31 cellular contexts compared by ENCODE assay signal in the genomic region with DNA sequence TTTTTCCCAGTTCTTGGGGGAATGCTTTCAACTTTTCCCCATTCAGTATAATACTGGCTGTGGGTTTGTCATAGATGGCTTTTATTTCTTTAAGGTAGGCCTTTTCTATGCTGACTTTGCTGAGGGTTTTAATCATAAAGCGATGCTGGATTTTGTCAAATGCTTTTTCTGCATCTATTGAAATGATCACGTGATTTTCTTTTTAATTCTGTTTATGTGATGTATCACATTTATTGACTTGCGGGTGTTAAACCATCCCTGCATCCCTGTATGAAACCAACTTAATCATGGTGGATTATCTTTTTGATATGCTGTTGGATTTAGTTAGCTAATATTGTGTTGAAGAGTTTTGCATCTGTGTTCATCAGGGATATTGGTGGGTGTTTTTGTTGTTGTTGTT.
DNase-seq lines count a peak whose midpoint lies in the region; ATAC-seq, FAIRE-seq and TF ChIP-seq lines count a peak whose summit lies in the region.
"Had no signal": no experiment of that assay in that cellular context is flagged by ENCODE, and none has a peak within 500 bp of the region (broad histone marks: within the 10 kb centered on the region; RNA-seq: fewer than 3 reads in every experiment).

No MANE protein-coding gene starts in this region.

- H2AFZ ChIP-seq in HepG2 (ENCODE audit: low read length) (no peak overlapping the region), K562 (ENCODE audit: low read depth, low read length) (no peak overlapping the region)

- H4K20me1 ChIP-seq in HepG2 (ENCODE audit: insufficient read depth, low read length) (no peaks in the 10 kb centered on the region), K562 (replicated peaks; ENCODE audit: control insufficient read depth, insufficient read depth, low read length) (no peaks in the 10 kb centered on the region; the same call in 1 of the 2 replicates)

- H3K4me3 ChIP-seq in HepG2 (replicated peaks in 1 of 3; ENCODE audit: insufficient read depth in 1 of 3, low read depth in 2 of 3, low read length in 3 of 3) = no peak overlapping the region
- H3K4me3 ChIP-seq in right lobe of liver = no peak overlapping the region
- H3K4me3 ChIP-seq in K562 = no peak overlapping the region
- H3K4me3 ChIP-seq: A549; BLaER1; BLaER1 treated with 17β-estradiol and CSF1 and Interleukin-3, amounts not matched to agents 10 nM and 100 nM had no signal

- peaks cover 8% of the 10 kb centered on the region; the same call in 1 of the 2 replicates for H3K9me3 ChIP-seq in HepG2 (ENCODE audit: low read length)
- H3K9me3 ChIP-seq in right lobe of liver = no peaks in the 10 kb centered on the region
- H3K9me3 ChIP-seq in K562 (replicated peaks; ENCODE audit: control insufficient read depth, insufficient read depth, low read depth, low read length) = no peaks in the 10 kb centered on the region
- H3K9me3 ChIP-seq: BE2C had no signal

- H3K27ac ChIP-seq in HepG2 (ENCODE audit: extremely low read length, insufficient read depth, low read length) (no peak overlapping the region), right lobe of liver (no peak overlapping the region), K562 (ENCODE audit: extremely low read depth, low read depth, low read length) (no peak overlapping the region)
- H3K27ac ChIP-seq: 22Rv1; A549; BLaER1; BLaER1 treated with 17β-estradiol and CSF1 and Interleukin-3, amounts not matched to agents 10 nM and 100 nM; C4-2B had no signal

- TF ChIP-seq RAD21 in HepG2 (CRISPR knock-in tag; IDR thresholded peaks at IDR 0.05) = no peak
- TF ChIP-seq RAD21 in K562 (CRISPR knock-in tag; conservative IDR thresholded peaks at IDR 0.05 in 1 of 2, IDR thresholded peaks at IDR 0.05 in 1 of 2) = no peak

- no peak for FAIRE-seq in HepG2 (lab: Jason Lieb, UNC)
- no peak for FAIRE-seq in K562 (lab: Jason Lieb, UNC)
- FAIRE-seq: A204.1, A549, D721Med had no signal

- BruUV-seq in HepG2 (replicated peaks; lab: Mats Ljungman, UMichigan) (no TSS peak), K562 (replicated peaks; lab: Mats Ljungman, UMichigan) (no TSS peak)

- TF ChIP-seq CTCF in HepG2 (CRISPR knock-in tag; IDR thresholded peaks at IDR 0.05) (no peak), right lobe of liver (IDR thresholded peaks at IDR 0.05) (no peak), K562 (IDR thresholded peaks at IDR 0.05 in 2 of 3, conservative IDR thresholded peaks at IDR 0.05 in 1 of 3; ENCODE audit: insufficient read depth in 2 of 3, low read depth in 1 of 3, low read length in 3 of 3) (no peak)

- H3K4me1 ChIP-seq in HepG2 (ENCODE audit: insufficient read depth, low read length) (no peaks in the 10 kb centered on the region), right lobe of liver (no peaks in the 10 kb centered on the region), K562 (replicated peaks in 1 of 2; ENCODE audit: control insufficient read depth in 2 of 2, insufficient read depth in 2 of 2, low read length in 2 of 2) (no peaks in the 10 kb centered on the region)
- H3K4me1 ChIP-seq: A549; BE2C; BLaER1; BLaER1 treated with 17β-estradiol and CSF1 and Interleukin-3, amounts not matched to agents 10 nM and 100 nM had no signal

- TF ChIP-seq POLR2A in HepG2 (IDR thresholded peaks at IDR 0.05; ENCODE audit: insufficient read depth in 1 of 2, low read depth in 2 of 2, low read length in 2 of 2) (no peak), right lobe of liver (IDR thresholded peaks at IDR 0.05) (no peak), K562 (conservative IDR thresholded peaks at IDR 0.05) (no peak)

- no peaks in the 10 kb centered on the region for H3K9me1 ChIP-seq in K562 (ENCODE audit: control insufficient read depth, insufficient read depth, low read length)

- in situ Hi-C loops in HepG2 (cut with HindIII; ENCODE audit: extremely low pct_ligation_motif_present, low pct_unique_long_range_greater_than_20kb) (no loop called here), K562 (cut with MboI) (no loop called here)

- TF ChIP-seq EP300 in HepG2 (IDR thresholded peaks at IDR 0.05; ENCODE audit: low read depth in 2 of 2, low read length in 2 of 2) = no peak
- TF ChIP-seq EP300 in HepG2 (CRISPR knock-in tag; IDR thresholded peaks at IDR 0.05; ENCODE audit: borderline replicate concordance) = no peak
- TF ChIP-seq EP300 in K562 (IDR thresholded peaks at IDR 0.05; ENCODE audit: low read length) = no peak

- WGBS in HepG2 (ENCODE audit: low lambda C conversion rate) = 72% methylated on average over 3 of the region's 3 CpGs
- WGBS in right lobe of liver (ENCODE audit: insufficient coverage, low coverage, low lambda C conversion rate, missing lambda C conversion rate) = 73% methylated on average over 3 of the region's 3 CpGs
- WGBS in K562 (ENCODE audit: insufficient coverage, low coverage, missing lambda C conversion rate) = 0% methylated on average over 3 of the region's 3 CpGs

- H3K9ac ChIP-seq in HepG2 (ENCODE audit: insufficient read depth, low read depth, low read length) = no peak overlapping the region
- no peak overlapping the region for H3K9ac ChIP-seq in K562 (ENCODE audit: insufficient read depth in 1 of 2, low read depth in 2 of 2, low read length in 2 of 2)
- H3K9ac ChIP-seq: BLaER1; BLaER1 treated with 17β-estradiol and CSF1 and Interleukin-3, amounts not matched to agents 10 nM and 100 nM had no signal

- ATAC-seq in HepG2 (no peak), right lobe of liver (no peak), K562 (no peak)
- ATAC-seq: A549; CD8-positive, alpha-beta T cell had no signal

- CTCF ChIA-PET in HepG2 (lab: Yijun Ruan, JAX; ENCODE audit: low intra/inter-chr PET ratio, low total read pairs) = no interaction called here
- CTCF ChIA-PET in K562 (lab: Yijun Ruan, JAX; ENCODE audit: low intra/inter-chr PET ratio) = no interaction called here

- H3K27me3 ChIP-seq in HepG2 (ENCODE audit: control insufficient read depth in 1 of 2, insufficient read depth in 2 of 2, low read length in 2 of 2) (no peaks in the 10 kb centered on the region), right lobe of liver (no peaks in the 10 kb centered on the region), K562 (ENCODE audit: control insufficient read depth in 2 of 2, insufficient read depth in 2 of 2, low read length in 2 of 2) (peaks cover 14 to 24% of the 10 kb centered on the region in 2 experiments)

- H3K36me3 ChIP-seq in HepG2 (replicated peaks in 1 of 2; ENCODE audit: control insufficient read depth in 1 of 2, insufficient read depth in 2 of 2, low read length in 2 of 2) (no peaks in the 10 kb centered on the region), right lobe of liver (no peaks in the 10 kb centered on the region), K562 (ENCODE audit: control insufficient read depth, insufficient read depth, low read length) (no peaks in the 10 kb centered on the region)
- H3K36me3 ChIP-seq: BE2C; BLaER1; BLaER1 treated with 17β-estradiol and CSF1 and Interleukin-3, amounts not matched to agents 10 nM and 100 nM had no signal

- no peak overlapping the region for H3K4me2 ChIP-seq in HepG2 (ENCODE audit: low read depth, low read length)
- no peak overlapping the region for H3K4me2 ChIP-seq in K562 (ENCODE audit: insufficient read depth, low read length)
- H3K4me2 ChIP-seq: A549; BLaER1; BLaER1 treated with 17β-estradiol and CSF1 and Interleukin-3, amounts not matched to agents 10 nM and 100 nM had no signal

- H3K79me2 ChIP-seq in HepG2 (ENCODE audit: insufficient read depth, low read length) (no peaks in the 10 kb centered on the region), K562 (ENCODE audit: control insufficient read depth, insufficient read depth, low read length) (no peaks in the 10 kb centered on the region)

- DNase-seq in HepG2 (ENCODE audit: low spot score) = no peak
- DNase-seq in right lobe of liver = no peak
- no peak for DNase-seq in K562 (ENCODE audit: extremely low read depth in 1 of 4, low spot score in 3 of 4)
- no peak for DNase-seq in T-helper 2 cell
- DNase-seq: 8988T; ACHN; AML-193; BE2C; C1 segment of cervical spinal cord; Caco-2; Calu3; CD4-positive, alpha-beta memory T cell; CD4-positive, alpha-beta T cell; CD4-positive, CD25-positive, alpha-beta regulatory T cell; CD8-positive, alpha-beta memory T cell; CD8-positive, alpha-beta T cell; COR-L47; DMS 273 treated with DMSO at 0.1 percent for 48 hours; DMS153; DMS53; DMS79; DMS79 treated with DMSO at 0.1 percent for 48 hours; DND-41; EL had no signal

- intact Hi-C loops in HepG2 (cut with micrococcal nuclease; ENCODE audit: unreplicated experiment) = no loop called here
- intact Hi-C loops in right lobe of liver (cut with DNase I) = no loop called here
- intact Hi-C loops in K562 (cut with micrococcal nuclease) = no loop called here

- POLR2A ChIA-PET in HepG2 (lab: Yijun Ruan, JAX) = no interaction called here
- POLR2A ChIA-PET in K562 (lab: Yijun Ruan, JAX) = no interaction called here

TF ChIP-seq in HepG2, 621 proteins besides CTCF, POLR2A, EP300 and RAD21 (continues in another document):
- TF ChIP-seq SOX13 (IDR thresholded peaks at IDR 0.05) = no peak
- no peak for TF ChIP-seq SOX13 (CRISPR knock-in tag; conservative IDR thresholded peaks at IDR 0.05 in 1 of 2, IDR thresholded peaks at IDR 0.05 in 1 of 2)
- no peak for TF ChIP-seq ZNF180 (CRISPR knock-in tag; IDR thresholded peaks at IDR 0.05; ENCODE audit: borderline replicate concordance, low read depth)
- peak; percentile 56; the same call in 1 of the 2 replicates for TF ChIP-seq RAD51 (IDR thresholded peaks at IDR 0.05; ENCODE audit: borderline replicate concordance)

TF ChIP-seq in K562, 482 proteins besides CTCF, POLR2A, EP300 and RAD21 (continues in another document):
- TF ChIP-seq TOE1 (IDR thresholded peaks at IDR 0.05; ENCODE audit: borderline replicate concordance) (0 out of 2 replicates have a peak, but pooled peaks have one; percentile 16), TOE1 (CRISPR knock-in tag; IDR thresholded peaks at IDR 0.05; ENCODE audit: borderline replicate concordance, low read depth) (no peak)
- TF ChIP-seq, protein P1, sequence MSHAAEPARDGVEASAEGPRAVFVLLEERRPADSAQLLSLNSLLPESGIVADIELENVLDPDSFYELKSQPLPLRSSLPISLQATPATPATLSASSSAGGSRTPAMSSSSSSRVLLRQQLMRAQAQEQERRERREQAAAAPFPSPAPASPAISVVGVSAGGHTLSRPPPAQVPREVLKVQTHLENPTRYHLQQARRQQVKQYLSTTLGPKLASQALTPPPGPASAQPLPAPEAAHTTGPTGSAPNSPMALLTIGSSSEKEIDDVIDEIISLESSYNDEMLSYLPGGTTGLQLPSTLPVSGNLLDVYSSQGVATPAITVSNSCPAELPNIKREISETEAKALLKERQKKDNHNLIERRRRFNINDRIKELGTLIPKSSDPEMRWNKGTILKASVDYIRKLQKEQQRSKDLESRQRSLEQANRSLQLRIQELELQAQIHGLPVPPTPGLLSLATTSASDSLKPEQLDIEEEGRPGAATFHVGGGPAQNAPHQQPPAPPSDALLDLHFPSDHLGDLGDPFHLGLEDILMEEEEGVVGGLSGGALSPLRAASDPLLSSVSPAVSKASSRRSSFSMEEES (CRISPR knock-in tag; IDR thresholded peaks at IDR 0.05) = peak; percentile 91
